12 cellular contexts compared by ENCODE assay signal in the genomic region with DNA sequence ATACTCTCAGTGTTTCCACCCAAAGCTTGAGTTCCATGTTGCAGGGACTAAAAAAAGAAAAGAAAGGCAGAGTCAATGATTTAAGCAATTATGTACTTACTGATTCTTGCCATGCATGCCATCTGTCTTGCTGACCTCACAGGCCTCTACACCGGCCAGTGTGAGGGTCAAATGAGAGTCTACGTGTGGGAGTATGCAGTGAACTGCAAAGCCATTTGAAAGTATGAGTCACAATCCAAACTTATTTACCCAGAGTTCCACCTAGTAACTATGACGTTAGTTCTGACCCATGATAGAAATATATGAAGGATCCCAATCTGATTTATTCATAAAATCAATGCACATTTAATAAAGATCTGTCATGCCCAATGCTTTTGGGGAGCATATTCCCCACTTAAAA. TPM values are rescaled to one million over a fixed set of nuclear protein-coding genes. Genes with fewer than 3 reads are reported as not detected.
A peak's percentile ranks its signal among the peaks of the same experiment; 100 is the strongest.
DNase-seq lines count a peak whose midpoint lies in the region; ATAC-seq and TF ChIP-seq lines count a peak whose summit lies in the region.
"Had no signal": no experiment of that assay in that cellular context is flagged by ENCODE, and none has a peak within 500 bp of the region (broad histone marks: within the 10 kb centered on the region; RNA-seq: fewer than 3 reads in every experiment).

No MANE protein-coding gene starts in this region.

- TF ChIP-seq CTCF in Peyer's patch (IDR thresholded peaks at IDR 0.05) (no peak), ascending aorta (IDR thresholded peaks at IDR 0.05) (no peak)

- intact Hi-C loops in ascending aorta (cut with DNase I): no loop called here

- TF ChIP-seq POLR2A in Peyer's patch (IDR thresholded peaks at IDR 0.05): no peak

- peak; percentile 10 for DNase-seq in GM04504 (ENCODE audit: low read depth)
- peak; percentile 83 for DNase-seq in NCI-H226
- peak; percentile 93 for DNase-seq in kidney tubule cell (ENCODE audit: low spot score)
- DNase-seq in NCI-H2081 treated with DMSO at 0.1 percent for 48 hours (lab: John Stamatoyannopoulos, UW): no peak
- DNase-seq in Peyer's patch: no peak
- DNase-seq in ascending aorta (ENCODE audit: low spot score in 2 of 2): no peak
- no peak for DNase-seq in NCI-H1436 (lab: John Stamatoyannopoulos, UW)
- DNase-seq: activated CD4-positive, alpha-beta memory T cell treated with anti-CD3 and anti-CD28 coated beads, Interleukin-2, amount 10 ng/mL, durations not matched to agents 7 days and 5 days; GOT3; naive B cell; upper lobe of right lung had no signal

- H3K9me3 ChIP-seq in Peyer's patch (no peaks in the 10 kb centered on the region), ascending aorta (no peaks in the 10 kb centered on the region)
- H3K9me3 ChIP-seq: upper lobe of right lung had no signal

- H3K27me3 ChIP-seq in Peyer's patch (no peaks in the 10 kb centered on the region), ascending aorta (no peaks in the 10 kb centered on the region)
- H3K27me3 ChIP-seq: upper lobe of right lung had no signal

- no peak overlapping the region for H3K27ac ChIP-seq in Peyer's patch
- no peak overlapping the region for H3K27ac ChIP-seq in ascending aorta
- H3K27ac ChIP-seq: upper lobe of right lung had no signal

- H3K4me3 ChIP-seq in Peyer's patch (no peak overlapping the region), ascending aorta (no peak overlapping the region)
- H3K4me3 ChIP-seq: upper lobe of right lung had no signal

- H3K4me1 ChIP-seq in Peyer's patch: no peaks in the 10 kb centered on the region
- no peaks in the 10 kb centered on the region for H3K4me1 ChIP-seq in ascending aorta
- H3K4me1 ChIP-seq: upper lobe of right lung had no signal

- H3K36me3 ChIP-seq in Peyer's patch (no peaks in the 10 kb centered on the region), ascending aorta (no peaks in the 10 kb centered on the region)
- H3K36me3 ChIP-seq: upper lobe of right lung had no signal

- ATAC-seq in HG02642 (IDR thresholded peaks at IDR 0.05; ENCODE audit: poor library complexity, unreplicated experiment): peak; percentile 67
- ATAC-seq: upper lobe of right lung had no signal

RNA-seq across cellular contexts. Expression of gene PDE1C, which starts 26.5 kb away (rescaled TPM):
- total RNA-seq in Peyer's patch (10 to 100 TPM in 1 of 4 donors, 1 to 10 TPM in 3; 2.5 to 15.7 (median 3.3) TPM), ascending aorta (1.4 TPM)
- total RNA-seq: activated CD4-positive, alpha-beta memory T cell treated with anti-CD3 and anti-CD28 coated beads, Interleukin-2, amount 10 ng/mL, durations not matched to agents 7 days and 5 days had no signal

Comparison
In these comparisons a context has a peak if more than half of its experiments do, and no peak if none do; other contexts are left out.
1. DNase-seq: peak in GM04504 (single experiment), NCI-H226 (single experiment) and kidney tubule cell (single experiment); none in NCI-H2081 treated with DMSO at 0.1 percent for 48 hours (single experiment), Peyer's patch (0 of 3), ascending aorta (0 of 2) and NCI-H1436 (single experiment).